ENCODE assay signal across 1 cellular context in genomic region chr1:110211503-110212164, GRCh38.
TF ChIP-seq lines count a peak whose summit lies in the region.

No MANE protein-coding gene starts in this region.

TF ChIP-seq in HepG2, 621 proteins besides CTCF, POLR2A, EP300 and RAD21 (continued from another document):
- TF ChIP-seq ATF2 (CRISPR knock-in tag; IDR thresholded peaks at IDR 0.05) = no peak
- TF ChIP-seq ZNF713 (CRISPR knock-in tag; IDR thresholded peaks at IDR 0.05) = no peak
- TF ChIP-seq SKIL (CRISPR knock-in tag; IDR thresholded peaks at IDR 0.05; ENCODE audit: borderline replicate concordance) = no peak
- TF ChIP-seq ARID5B (CRISPR knock-in tag; IDR thresholded peaks at IDR 0.05) = no peak
- no peak for TF ChIP-seq ZNF776 (CRISPR knock-in tag; IDR thresholded peaks at IDR 0.05)
- TF ChIP-seq RFX3 (CRISPR knock-in tag; IDR thresholded peaks at IDR 0.05) = no peak
- TF ChIP-seq NFKB2 (CRISPR knock-in tag; IDR thresholded peaks at IDR 0.05; ENCODE audit: borderline replicate concordance) = no peak
- no peak for TF ChIP-seq ZNF232 (CRISPR knock-in tag; IDR thresholded peaks at IDR 0.05; ENCODE audit: borderline replicate concordance)
- TF ChIP-seq MATR3 (CRISPR knock-in tag; IDR thresholded peaks at IDR 0.05) = no peak
- TF ChIP-seq SMARCC2 (IDR thresholded peaks at IDR 0.05) = no peak
- no peak for TF ChIP-seq ZNF678 (CRISPR knock-in tag; IDR thresholded peaks at IDR 0.05)
- TF ChIP-seq ZSCAN25 (CRISPR knock-in tag; IDR thresholded peaks at IDR 0.05) = no peak
TF ChIP-seq in HepG2: peak in this region for 0.
